Comparison of ENCODE assay signal across 16 cellular contexts in genomic region chr4:102552781-102553180, GRCh38. TPM values are rescaled to one million over a fixed set of nuclear protein-coding genes. Genes with fewer than 3 reads are reported as not detected.
DNase-seq lines count a peak whose midpoint lies in the region; ATAC-seq lines count a peak whose summit lies in the region.
"Had no signal": no experiment of that assay in that cellular context is flagged by ENCODE, and none has a peak within 500 bp of the region (broad histone marks: within the 10 kb centered on the region; RNA-seq: fewer than 3 reads in every experiment).

No MANE protein-coding gene starts in this region.

- peak overlapping the region; percentile 45 for H3K4me3 Mint-ChIP-seq in activated T-cell treated with anti-CD3 and anti-CD28 coated beads, Interleukin-2, amount 50 U/mL, for 4 hours
- H3K4me3 Mint-ChIP-seq in T-cell: peak overlapping the region in 2 of 3 donors; percentile 4 to 45
- no peak overlapping the region for H3K4me3 Mint-ChIP-seq in stimulated activated naive B cell treated with anti-CD40 and anti-IgM and Interleukin-4, amounts not matched to agents 10 μg/mL and 1 μg/mL and 100 μg/mL, for 72 hours

- H3K27me3 Mint-ChIP-seq in activated T-cell treated with anti-CD3 and anti-CD28 coated beads, Interleukin-2, amount 50 U/mL, for 4 hours (ENCODE audit: low read depth): no peaks in the 10 kb centered on the region
- H3K27me3 Mint-ChIP-seq in T-cell: no peaks in the 10 kb centered on the region
- H3K27me3 Mint-ChIP-seq in stimulated activated naive B cell treated with anti-CD40 and anti-IgM and Interleukin-4, amounts not matched to agents 10 μg/mL and 1 μg/mL and 100 μg/mL, for 72 hours: no peaks in the 10 kb centered on the region

- POLR2A ChIA-PET in T-cell (lab: Charles Lee): interaction anchor here in 1 of 2 donors (0.6 kb wide), 1 partner anchor 27 kb away, joined by 3 read pairs; no protein-coding TSS in a partner anchor

- H3K9me3 Mint-ChIP-seq in activated T-cell treated with anti-CD3 and anti-CD28 coated beads, Interleukin-2, amount 50 U/mL, for 4 hours: no peaks in the 10 kb centered on the region
- H3K9me3 Mint-ChIP-seq in T-cell: no peaks in the 10 kb centered on the region
- no peaks in the 10 kb centered on the region for H3K9me3 Mint-ChIP-seq in stimulated activated naive B cell treated with anti-CD40 and anti-IgM and Interleukin-4, amounts not matched to agents 10 μg/mL and 1 μg/mL and 100 μg/mL, for 72 hours

- CTCF ChIA-PET in T-cell (lab: Charles Lee): interaction anchor here in 1 of 2 donors (0.6 kb wide), 1 partner anchor 58 kb away, joined by 3 read pairs; no protein-coding TSS in a partner anchor

- peak overlapping the region; percentile 79 to 89 for H3K27ac Mint-ChIP-seq in T-cell
- peak overlapping the region; percentile 84 for H3K27ac Mint-ChIP-seq in stimulated activated naive B cell treated with anti-CD40 and anti-IgM and Interleukin-4, amounts not matched to agents 10 μg/mL and 1 μg/mL and 100 μg/mL, for 72 hours

- H3K4me1 Mint-ChIP-seq in activated T-cell treated with anti-CD3 and anti-CD28 coated beads, Interleukin-2, amount 50 U/mL, for 4 hours (ENCODE audit: low read depth): peaks cover 42% of the 10 kb centered on the region
- H3K4me1 Mint-ChIP-seq in T-cell: peaks cover 51 to 58% (median 52%) of the 10 kb centered on the region in 3 donors
- H3K4me1 Mint-ChIP-seq in stimulated activated naive B cell treated with anti-CD40 and anti-IgM and Interleukin-4, amounts not matched to agents 10 μg/mL and 1 μg/mL and 100 μg/mL, for 72 hours: peaks cover 35 to 58% of the 10 kb centered on the region in 2 donors

- peaks cover 47% of the 10 kb centered on the region for H3K36me3 Mint-ChIP-seq in activated T-cell treated with anti-CD3 and anti-CD28 coated beads, Interleukin-2, amount 50 U/mL, for 4 hours (ENCODE audit: insufficient read depth)
- peaks cover 39% of the 10 kb centered on the region for H3K36me3 Mint-ChIP-seq in T-cell
- H3K36me3 Mint-ChIP-seq in stimulated activated naive B cell treated with anti-CD40 and anti-IgM and Interleukin-4, amounts not matched to agents 10 μg/mL and 1 μg/mL and 100 μg/mL, for 72 hours: peaks cover 35 to 47% of the 10 kb centered on the region in 2 donors

- ATAC-seq in activated T-cell treated with anti-CD3 and anti-CD28 coated beads, Interleukin-2, amount 50 U/mL, for 4 hours: peak; percentile 65 to 68
- ATAC-seq in T-cell (replicated peaks in 1 of 4): peak; percentile 7 to 55 (median 34)
- ATAC-seq in stimulated activated naive B cell treated with anti-CD40 and anti-IgM and Interleukin-4, amounts not matched to agents 10 μg/mL and 1 μg/mL and 100 μg/mL, for 72 hours (replicated peaks): peak; percentile 63 to 67
- ATAC-seq in GM18867 (IDR thresholded peaks at IDR 0.05; ENCODE audit: unreplicated experiment): no peak
- ATAC-seq: mucosa of descending colon had no signal

- DNase-seq in activated T-cell treated with anti-CD3 and anti-CD28 coated beads, Interleukin-2, amount 50 U/mL, for 4 hours: no peak
- no peak for DNase-seq in activated T-cell treated with anti-CD3 and anti-CD28 coated beads for 4 hours
- DNase-seq in T-cell: no peak
- DNase-seq in dermis microvascular lymphatic vessel endothelial cell (ENCODE audit: low read depth in 2 of 2): peak; percentile 12 to 69
- no peak for DNase-seq in stimulated activated naive B cell treated with anti-CD40 and anti-IgM and Interleukin-4, amounts not matched to agents 10 μg/mL and 1 μg/mL and 100 μg/mL, for 72 hours
- no peak for DNase-seq in anterior cingulate cortex (lab: John Stamatoyannopoulos, UW)
- DNase-seq in activated CD4-positive, alpha-beta T cell treated with anti-CD3 and anti-CD28 coated beads for 48 hours: no peak
- DNase-seq: aorta; DMS153; glutamatergic neuron; kidney; mucosa of descending colon; NCI-H1092 treated with DMSO at 0.1 percent for 48 hours; NCI-H2227 treated with DMSO at 0.1 percent for 48 hours; stimulated activated CD8-positive, alpha-beta memory T cell treated with anti-CD3 and anti-CD28 coated beads, Interleukin-4, amount 100 ng/mL, for 48 hours had no signal

RNA-seq across cellular contexts. Expression of gene NFKB1, which starts 51.6 kb away (rescaled TPM):
- 100 to 1,000 TPM; 315 to 381 (median 331) TPM for total RNA-seq in activated T-cell treated with anti-CD3 and anti-CD28 coated beads, Interleukin-2, amount 50 U/mL, for 4 hours
- total RNA-seq in T-cell: 100 to 1,000 TPM in 2 of 5 donors, 10 to 100 TPM in 3; 83.0 to 185 (median 92.1) TPM
- total RNA-seq in dermis microvascular lymphatic vessel endothelial cell: 43.5 and 59.3 TPM in 2 replicates

Comparison
In these comparisons a context has a peak if more than half of its experiments do, and no peak if none do; other contexts are left out.
1. DNase-seq: peak in dermis microvascular lymphatic vessel endothelial cell (2 of 2); none in activated T-cell treated with anti-CD3 and anti-CD28 coated beads, Interleukin-2, amount 50 U/mL, for 4 hours (single experiment), activated T-cell treated with anti-CD3 and anti-CD28 coated beads for 4 hours (single experiment), T-cell (0 of 34), stimulated activated naive B cell treated with anti-CD40 and anti-IgM and Interleukin-4, amounts not matched to agents 10 μg/mL and 1 μg/mL and 100 μg/mL, for 72 hours (single experiment), anterior cingulate cortex (0 of 58) and activated CD4-positive, alpha-beta T cell treated with anti-CD3 and anti-CD28 coated beads for 48 hours (single experiment).
2. H3K4me3 Mint-ChIP-seq: peak in activated T-cell treated with anti-CD3 and anti-CD28 coated beads, Interleukin-2, amount 50 U/mL, for 4 hours (single experiment) and T-cell (2 of 3); none in stimulated activated naive B cell treated with anti-CD40 and anti-IgM and Interleukin-4, amounts not matched to agents 10 μg/mL and 1 μg/mL and 100 μg/mL, for 72 hours (0 of 2).